In the genomic region with DNA sequence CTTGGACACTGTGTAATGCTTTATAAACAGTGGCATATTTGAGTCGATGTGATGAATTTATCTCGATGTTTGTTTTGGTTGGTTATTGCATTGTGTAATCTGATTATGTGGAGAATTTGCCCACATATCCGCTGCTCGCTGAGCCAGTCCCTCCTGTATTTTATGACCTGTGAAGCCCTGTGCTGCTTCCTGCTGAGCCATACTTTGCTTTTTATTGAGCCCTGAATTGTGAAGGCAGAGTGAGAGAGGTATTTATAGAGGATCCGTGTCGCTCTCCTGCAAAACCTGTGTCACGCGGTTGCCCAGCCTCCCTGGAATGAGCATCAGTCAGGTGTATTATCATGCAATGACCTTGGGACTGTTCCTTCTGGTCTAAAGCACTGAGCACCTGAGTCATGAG, we compare ENCODE assay signal across 10 cellular contexts.
DNase-seq lines count a peak whose midpoint lies in the region; TF ChIP-seq lines count a peak whose summit lies in the region.
"Had no signal": no experiment of that assay in that cellular context is flagged by ENCODE, and none has a peak within 500 bp of the region (broad histone marks: within the 10 kb centered on the region; RNA-seq: fewer than 3 reads in every experiment).

No MANE protein-coding gene starts in this region.

- intact Hi-C loops in colonic mucosa (cut with DNase I), result no loop called here
- intact Hi-C loops in uterus (cut with DNase I; ENCODE audit: low total_unique reads), result no loop called here

- H3K27me3 ChIP-seq in colonic mucosa (no peaks in the 10 kb centered on the region), osteoblast (ENCODE audit: insufficient read depth, low read length) (no peaks in the 10 kb centered on the region), uterus (no peaks in the 10 kb centered on the region)

- H3K4me3 ChIP-seq in colonic mucosa, result no peak overlapping the region
- no peak overlapping the region for H3K4me3 ChIP-seq in osteoblast (ENCODE audit: insufficient read depth, low read length)
- no peak overlapping the region for H3K4me3 ChIP-seq in uterus

- H4K20me1 ChIP-seq in osteoblast (ENCODE audit: insufficient read depth, low read length), result peaks cover 4% of the 10 kb centered on the region

- H3K4me1 ChIP-seq in colonic mucosa (peaks cover 4% of the 10 kb centered on the region), osteoblast (ENCODE audit: insufficient read depth, low read length) (peaks cover 22% of the 10 kb centered on the region), uterus (no peaks in the 10 kb centered on the region)

- H3K79me2 ChIP-seq in osteoblast (ENCODE audit: insufficient read depth, low read length), result peaks cover 71% of the 10 kb centered on the region

- TF ChIP-seq CTCF in C4-2B (conservative IDR thresholded peaks at IDR 0.05), result no peak
- no peak for TF ChIP-seq CTCF in colonic mucosa (IDR thresholded peaks at IDR 0.05)
- TF ChIP-seq CTCF in osteoblast (IDR thresholded peaks at IDR 0.05; ENCODE audit: extremely low read depth, low read depth, low read length), result no peak
- TF ChIP-seq CTCF in uterus (IDR thresholded peaks at IDR 0.05), result no peak

- H3K9me3 ChIP-seq in colonic mucosa (no peaks in the 10 kb centered on the region), osteoblast (ENCODE audit: low read depth, low read length) (no peaks in the 10 kb centered on the region), uterus (no peaks in the 10 kb centered on the region)

- H3K36me3 ChIP-seq in colonic mucosa (no peaks in the 10 kb centered on the region), osteoblast (ENCODE audit: insufficient read depth, low read length) (peaks cover 21% of the 10 kb centered on the region), uterus (no peaks in the 10 kb centered on the region)

- peak; percentile 72 for DNase-seq in HT-29 (ENCODE audit: low spot score)
- peak; percentile 86 for DNase-seq in colonic mucosa
- DNase-seq in osteoblast (ENCODE audit: insufficient read length, low spot score, missing footprints), result no peak
- no peak for DNase-seq in NCI-H1417 treated with DMSO at 0.1 percent for 48 hours (lab: John Stamatoyannopoulos, UW)
- no peak for DNase-seq in uterus
- DNase-seq in activated CD8-positive, alpha-beta memory T cell treated with anti-CD3 and anti-CD28 coated beads, Interleukin-2, amount 50 U/mL, for 4 hours, result no peak
- DNase-seq in stimulated activated naive CD4-positive, alpha-beta T cell treated with Interleukin-2 at 50 U/mL for 16 hours (lab: John Stamatoyannopoulos, UW), result no peak
- DNase-seq: activated T-cell treated with anti-CD3 and anti-CD28 coated beads, Interleukin-2, amount 50 U/mL, for 24 hours; T-cell had no signal

- H3K4me2 ChIP-seq in osteoblast (ENCODE audit: insufficient read depth, low read length), result peak overlapping the region; percentile 2

- H3K9ac ChIP-seq in colonic mucosa (ENCODE audit: low read depth in 2 of 2, low read length in 2 of 2), result peak overlapping the region in 1 of 2 donors; percentile 49

- no peak for TF ChIP-seq POLR2A in uterus (IDR thresholded peaks at IDR 0.05)

- H3K27ac ChIP-seq in C4-2B (peak overlapping the region; percentile 92), colonic mucosa (peak overlapping the region; percentile 71), osteoblast (ENCODE audit: low read depth, low read length) (no peak overlapping the region), uterus (no peak overlapping the region)

- H2AFZ ChIP-seq in osteoblast (ENCODE audit: low read length), result no peak overlapping the region

Comparison
In these comparisons a context has a peak if more than half of its experiments do, and no peak if none do; other contexts are left out.
1. H3K27ac ChIP-seq: peak in C4-2B (single experiment) and colonic mucosa (single experiment); none in osteoblast (single experiment) and uterus (0 of 2).
2. DNase-seq: peak in HT-29 (single experiment) and colonic mucosa (single experiment); none in osteoblast (single experiment), NCI-H1417 treated with DMSO at 0.1 percent for 48 hours (single experiment), uterus (0 of 2), activated CD8-positive, alpha-beta memory T cell treated with anti-CD3 and anti-CD28 coated beads, Interleukin-2, amount 50 U/mL, for 4 hours (single experiment) and stimulated activated naive CD4-positive, alpha-beta T cell treated with Interleukin-2 at 50 U/mL for 16 hours (single experiment).